In the genomic region with DNA sequence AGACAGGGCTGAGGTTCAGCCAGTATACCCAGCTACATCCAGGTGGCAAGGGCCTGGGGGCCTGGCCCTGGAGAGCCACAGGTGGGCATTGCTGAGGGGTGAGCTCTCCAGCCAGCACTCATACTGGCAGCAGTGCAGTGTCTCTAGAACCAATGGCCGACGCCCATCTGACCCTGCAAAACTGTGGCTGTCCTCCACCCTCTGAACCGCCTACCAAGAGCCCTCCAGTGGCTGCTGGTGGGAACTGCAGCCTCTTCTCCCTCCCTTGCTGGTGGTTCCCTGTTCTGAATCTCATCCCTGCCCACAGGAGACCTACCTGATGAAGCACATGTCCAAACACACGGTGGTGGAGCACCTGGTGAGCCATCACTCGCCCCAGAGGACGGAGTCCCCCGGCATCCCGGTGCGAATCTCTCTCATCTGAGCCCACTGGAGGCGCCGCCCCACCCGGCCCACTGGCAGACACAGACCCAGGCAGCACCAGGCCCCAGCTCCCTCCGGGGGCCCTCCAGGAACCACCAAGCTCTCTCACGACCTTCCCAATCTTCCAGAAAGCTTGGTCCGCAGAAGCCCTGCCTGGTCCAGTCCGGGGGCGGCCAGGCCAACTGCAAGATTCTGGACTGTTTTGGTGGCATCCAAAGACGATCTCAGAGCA, we compare ENCODE assay signal across 8 cellular contexts. TPM values are rescaled to one million over a fixed set of nuclear protein-coding genes. Genes with fewer than 3 reads are reported as not detected.
DNase-seq lines count a peak whose midpoint lies in the region; ATAC-seq and TF ChIP-seq lines count a peak whose summit lies in the region.

No MANE protein-coding gene starts in this region.

- peak; percentile 56 to 63 for ATAC-seq in activated T-cell treated with anti-CD3 and anti-CD28 coated beads, Interleukin-2, amount 50 U/mL, for 72 hours (replicated peaks in 1 of 2)
- ATAC-seq in GM18870 (IDR thresholded peaks at IDR 0.05; ENCODE audit: unreplicated experiment) = no peak

- H3K4me2 ChIP-seq in PC-9 = no peak overlapping the region

- H3K9me3 ChIP-seq in PC-9 (ENCODE audit: insufficient read depth, low read depth) = no peaks in the 10 kb centered on the region
- H3K9me3 ChIP-seq in neutrophil = no peaks in the 10 kb centered on the region
- H3K9me3 ChIP-seq in tibial nerve = no peaks in the 10 kb centered on the region

- no peaks in the 10 kb centered on the region for H3K4me1 ChIP-seq in PC-9 (replicated peaks; ENCODE audit: insufficient read depth)
- peaks cover 28 to 29% of the 10 kb centered on the region in 2 experiments for H3K4me1 ChIP-seq in neutrophil (ENCODE audit: control insufficient read depth in 1 of 2, insufficient read depth in 1 of 2, low read depth in 1 of 2, low read length in 1 of 2)
- peaks cover 3 to 52% (median 22%) of the 10 kb centered on the region in 4 donors for H3K4me1 ChIP-seq in tibial nerve

- POLR2A ChIA-PET in PC-9 (lab: Charles Lee; ENCODE audit: unreplicated experiment) = no interaction called here

- peaks cover 0 to 1% of the 10 kb centered on the region in 2 donors for H3K36me3 Mint-ChIP-seq in activated T-cell treated with anti-CD3 and anti-CD28 coated beads, Interleukin-2, amount 50 U/mL, for 72 hours (ENCODE audit: insufficient read depth in 2 of 2)

- BruUV-seq in PC-9 (replicated peaks; lab: Mats Ljungman, UMichigan) = no TSS peak

- peak; percentile 51 for DNase-seq in DMS114 treated with DMSO at 0.1 percent for 48 hours (lab: John Stamatoyannopoulos, UW; ENCODE audit: unreplicated experiment)
- DNase-seq in HL-60 (ENCODE audit: low read depth in 1 of 2, low spot score in 1 of 2) = peak; percentile 16 to 63
- peak; percentile 41 to 67 for DNase-seq in PC-9
- DNase-seq in activated T-cell treated with anti-CD3 and anti-CD28 coated beads, Interleukin-2, amount 50 U/mL, for 72 hours = peak; percentile 65 to 67
- peak; percentile 47 for DNase-seq in fibroblast of the conjunctiva (ENCODE audit: low read depth)
- peak; percentile 65 to 72 for DNase-seq in tibial nerve (ENCODE audit: low spot score in 2 of 2)

- no peak overlapping the region for H3K27ac ChIP-seq in HL-60 (replicated peaks)
- no peak overlapping the region for H3K27ac ChIP-seq in PC-9
- H3K27ac ChIP-seq in neutrophil = peak overlapping the region; percentile 54
- H3K27ac ChIP-seq in tibial nerve = peak overlapping the region in 3 of 4 donors; percentile 57 to 85 (median 61)

- no peaks in the 10 kb centered on the region for H3K27me3 Mint-ChIP-seq in activated T-cell treated with anti-CD3 and anti-CD28 coated beads, Interleukin-2, amount 50 U/mL, for 72 hours (ENCODE audit: low read depth)

- no peak overlapping the region for H3K4me3 Mint-ChIP-seq in activated T-cell treated with anti-CD3 and anti-CD28 coated beads, Interleukin-2, amount 50 U/mL, for 72 hours

- CTCF ChIA-PET in PC-9 (lab: Charles Lee) = no interaction called here

- H3K27me3 ChIP-seq in HL-60 (ENCODE audit: insufficient read depth, poor library complexity, severe bottlenecking) = no peaks in the 10 kb centered on the region
- H3K27me3 ChIP-seq in PC-9 (ENCODE audit: insufficient read depth, low read depth) = no peaks in the 10 kb centered on the region
- no peaks in the 10 kb centered on the region for H3K27me3 ChIP-seq in neutrophil
- no peaks in the 10 kb centered on the region for H3K27me3 ChIP-seq in tibial nerve

- TF ChIP-seq CTCF in HL-60 (IDR thresholded peaks at IDR 0.05; ENCODE audit: insufficient read depth, low read length) = peak; percentile 94
- TF ChIP-seq CTCF in PC-9 (conservative IDR thresholded peaks at IDR 0.05) = peak; percentile 89
- peak; percentile 96 for TF ChIP-seq CTCF in neutrophil (IDR thresholded peaks at IDR 0.05)
- peak; percentile 75 to 92 (median 87) for TF ChIP-seq CTCF in tibial nerve (IDR thresholded peaks at IDR 0.05)

- intact Hi-C loops in PC-9 (cut with micrococcal nuclease; ENCODE audit: unreplicated experiment) = loop anchor here (1.0 to 5.0 kb wide), 4 partner anchors 159 to 314 kb away; no protein-coding TSS in a partner anchor

- no peaks in the 10 kb centered on the region for H3K36me3 ChIP-seq in PC-9 (ENCODE audit: low read depth)
- peaks cover 25% of the 10 kb centered on the region for H3K36me3 ChIP-seq in neutrophil
- H3K36me3 ChIP-seq in tibial nerve = peaks cover 0 to 53% (median 5%) of the 10 kb centered on the region in 3 donors

- 67 to 74% methylated on average over 17 to 18 of the region's 18 CpGs for WGBS in tibial nerve, 2 donors

- no peak for TF ChIP-seq POLR2A in tibial nerve (IDR thresholded peaks at IDR 0.05)

- H3K4me3 ChIP-seq in HL-60 (replicated peaks; ENCODE audit: insufficient read depth, low read length) = no peak overlapping the region
- H3K4me3 ChIP-seq in PC-9 = no peak overlapping the region
- peak overlapping the region in 1 of 2 experiments; percentile 7 for H3K4me3 ChIP-seq in neutrophil (ENCODE audit: low read depth in 1 of 2, low read length in 1 of 2)
- no peak overlapping the region for H3K4me3 ChIP-seq in tibial nerve

- no peaks in the 10 kb centered on the region for H3K9me3 Mint-ChIP-seq in activated T-cell treated with anti-CD3 and anti-CD28 coated beads, Interleukin-2, amount 50 U/mL, for 72 hours

- no peaks in the 10 kb centered on the region for H3K9me2 ChIP-seq in PC-9 (ENCODE audit: insufficient read depth)

- no peaks in the 10 kb centered on the region for H3K79me2 ChIP-seq in PC-9 (ENCODE audit: low read depth)

- H3F3A ChIP-seq in PC-9 (ENCODE audit: insufficient read depth, low read depth) = peaks cover 3% of the 10 kb centered on the region; the same call in 1 of the 2 replicates

- peaks cover 12% of the 10 kb centered on the region for H3K4me1 Mint-ChIP-seq in activated T-cell treated with anti-CD3 and anti-CD28 coated beads, Interleukin-2, amount 50 U/mL, for 72 hours (ENCODE audit: low read depth)

- no peak overlapping the region for H2AFZ ChIP-seq in PC-9

- H4K20me1 ChIP-seq in PC-9 (ENCODE audit: insufficient read depth) = no peaks in the 10 kb centered on the region

- TF ChIP-seq EP300 in tibial nerve (IDR thresholded peaks at IDR 0.05) = no peak

- no peak overlapping the region for H3K27ac Mint-ChIP-seq in activated T-cell treated with anti-CD3 and anti-CD28 coated beads, Interleukin-2, amount 50 U/mL, for 72 hours

RNA-seq across cellular contexts. Expression of a gene that starts 22.1 kb away (rescaled TPM):
- not detected in 2 replicates for total RNA-seq in PC-9 (2021)
- not detected for total RNA-seq in activated T-cell treated with anti-CD3 and anti-CD28 coated beads, Interleukin-2, amount 50 U/mL, for 72 hours
- under 1 TPM in 2 of 4 donors, not detected in 2; 0.42 to 0.66 TPM for total RNA-seq in tibial nerve

RNA-seq across cellular contexts. Expression of a gene that starts 42.5 kb away (rescaled TPM):
- total RNA-seq in PC-9 (2021) (32.3 and 33.1 TPM in 2 replicates), tibial nerve (10 to 100 TPM; 14.7 to 21.8 (median 17.3) TPM)
- 10 to 100 TPM; 16.9 to 23.9 TPM for total RNA-seq in activated T-cell treated with anti-CD3 and anti-CD28 coated beads, Interleukin-2, amount 50 U/mL, for 72 hours

Comparison
In these comparisons a context has a peak if more than half of its experiments do, and no peak if none do; other contexts are left out.
1. H3K27ac ChIP-seq: peak in neutrophil (single experiment) and tibial nerve (3 of 4); none in HL-60 (single experiment) and PC-9 (single experiment).
2. Peak in every context shown above with its lines, with median percentiles within 50 percentile points of each other: DNase-seq and CTCF ChIP-seq.